Comparison of ENCODE assay signal across 8 cellular contexts in genomic region chr3:13655074-13655913, GRCh38.
DNase-seq lines count a peak whose midpoint lies in the region; ATAC-seq and TF ChIP-seq lines count a peak whose summit lies in the region.

No MANE protein-coding gene starts in this region.

- TF ChIP-seq POLR2A in erythroblast (IDR thresholded peaks at IDR 0.05; ENCODE audit: low read length), result no peak

- peaks cover 83% of the 10 kb centered on the region for H3K27me3 Mint-ChIP-seq in nephron (ENCODE audit: low read depth)

- ATAC-seq in GM21529 (IDR thresholded peaks at IDR 0.05; ENCODE audit: unreplicated experiment) (no peak), GM18873 (IDR thresholded peaks at IDR 0.05; ENCODE audit: low FRiP score, unreplicated experiment) (no peak)

- TF ChIP-seq CTCF in VCaP (conservative IDR thresholded peaks at IDR 0.05) (peak; percentile 95), nephron (IDR thresholded peaks at IDR 0.05; ENCODE audit: unreplicated experiment in 3 of 3) (peak; percentile 65 to 75 (median 71))

- H3K27ac ChIP-seq in VCaP, result peak overlapping the region; percentile 27; the same call in 1 of the 2 replicates

- peak; percentile 42 for DNase-seq in activated T-cell treated with anti-CD3 and anti-CD28 coated beads for 48 hours (ENCODE audit: low read depth)
- DNase-seq in activated T-cell treated with anti-CD3 and anti-CD28 coated beads for 4 hours, result no peak
- DNase-seq in erythroblast (lab: John Stamatoyannopoulos, UW), result peak; percentile 29 to 31
- no peak for DNase-seq in NCI-H226

- H3K4me3 Mint-ChIP-seq in nephron, result peak overlapping the region in 2 of 3 experiments; percentile 21 to 28

- no peaks in the 10 kb centered on the region for H3K36me3 Mint-ChIP-seq in nephron (ENCODE audit: low read depth)

- H3K27ac Mint-ChIP-seq in nephron, result no peak overlapping the region

- no peaks in the 10 kb centered on the region for H3K9me3 Mint-ChIP-seq in nephron

- H3K4me1 Mint-ChIP-seq in nephron, result no peaks in the 10 kb centered on the region

Comparison
In these comparisons a context has a peak if more than half of its experiments do, and no peak if none do; other contexts are left out.
1. DNase-seq: peak in activated T-cell treated with anti-CD3 and anti-CD28 coated beads for 48 hours (single experiment) and erythroblast (2 of 2); none in activated T-cell treated with anti-CD3 and anti-CD28 coated beads for 4 hours (single experiment) and NCI-H226 (single experiment).